ENCODE assay signal across 32 cellular contexts in the genomic region with DNA sequence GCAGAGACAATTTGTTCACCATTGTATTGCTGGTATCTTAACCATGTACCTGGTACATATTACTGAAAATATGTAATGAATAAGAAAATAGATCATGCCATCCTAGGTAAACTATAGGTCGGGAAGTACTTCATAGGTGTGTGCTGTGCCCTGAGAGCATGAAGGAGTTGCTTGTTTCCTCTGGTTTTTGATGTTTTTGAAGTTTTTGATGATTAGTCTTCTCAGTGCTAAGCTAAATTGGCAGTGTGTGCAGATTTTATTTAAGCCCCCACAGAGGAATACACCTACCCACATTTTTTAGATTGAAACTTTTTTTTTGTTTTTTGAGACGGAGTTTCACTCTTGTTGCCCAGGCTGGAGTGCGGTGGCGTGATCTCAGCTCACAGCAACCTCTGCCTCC.
"Had no signal": no experiment of that assay in that cellular context is flagged by ENCODE, and none has a peak within 500 bp of the region (broad histone marks: within the 10 kb centered on the region; RNA-seq: fewer than 3 reads in every experiment).

No MANE protein-coding gene starts in this region.

- H3K27ac ChIP-seq: cardiac muscle cell, PC-9, RWPE1, VCaP had no signal

- ATAC-seq: Right ventricle myocardium inferior, SK-N-SH treated with all-trans-retinoic acid at 6 μM for 48 hours had no signal

- H3K27ac Mint-ChIP-seq: activated B cell treated with CpG ODN at 0.5 μM for 24 hours; activated CD4-positive, alpha-beta memory T cell treated with anti-CD3 and anti-CD28 coated beads for 36 hours; activated T-cell treated with anti-CD3 and anti-CD28 coated beads, Interleukin-2, amount 50 U/mL, for 24 hours had no signal

- H3K36me3 ChIP-seq: cardiac muscle cell had no signal

- H3K4me3 Mint-ChIP-seq: activated B cell treated with CpG ODN at 0.5 μM for 24 hours; activated CD4-positive, alpha-beta memory T cell treated with anti-CD3 and anti-CD28 coated beads for 36 hours; activated T-cell treated with anti-CD3 and anti-CD28 coated beads, Interleukin-2, amount 50 U/mL, for 24 hours; central memory CD8-positive, alpha-beta T cell had no signal

- DNase-seq: activated B cell treated with CpG ODN at 0.5 μM for 24 hours; activated CD4-positive, alpha-beta memory T cell treated with anti-CD3 and anti-CD28 coated beads for 36 hours; activated CD4-positive, alpha-beta T cell treated with anti-CD3 and anti-CD28 coated beads for 4 hours; activated CD4-positive, alpha-beta T cell treated with anti-CD3 and anti-CD28 coated beads, Interleukin-2, amount 50 U/mL, for 1 hour; activated CD4-positive, CD25-positive, alpha-beta regulatory T cell treated with anti-CD3 and anti-CD28 coated beads, Interleukin-2, amount 50 U/mL, for 72 hours; activated effector memory CD4-positive, alpha-beta T cell treated with Interleukin-2 at 50 U/mL for 16 hours; activated naive CD4-positive, alpha-beta T cell treated with anti-CD3 and anti-CD28 coated beads, Interleukin-2, amount 50 U/mL, for 16 hours; activated T-cell treated with anti-CD3 and anti-CD28 coated beads, Interleukin-2, amount 50 U/mL, for 24 hours; amniotic stem cell; aorta; NCI-H1092 treated with DMSO at 0.1 percent for 48 hours; NCI-H1417; NCI-H146; NCI-H187; NCI-H2029 treated with DMSO at 0.1 percent for 48 hours; NCI-H2107; NCI-H2171; NCI-H510A; NCI-H526; NCI-H748 treated with DMSO at 0.1 percent for 48 hours; NK-92 treated with Interleukin-12 subunit alpha and Interleukin-12 subunit beta, amount 100 ng/mL, for 24 hours; PC-9; SIG-M5; T-cell; T-helper 2 cell; T-helper 9 cell had no signal

- H3K4me3 ChIP-seq: cardiac muscle cell, PC-9 had no signal

- H3K27me3 Mint-ChIP-seq: activated B cell treated with CpG ODN at 0.5 μM for 24 hours; activated CD4-positive, alpha-beta memory T cell treated with anti-CD3 and anti-CD28 coated beads for 36 hours; activated T-cell treated with anti-CD3 and anti-CD28 coated beads, Interleukin-2, amount 50 U/mL, for 24 hours; central memory CD8-positive, alpha-beta T cell; T-cell had no signal

- H3K9me3 Mint-ChIP-seq: activated B cell treated with CpG ODN at 0.5 μM for 24 hours; activated CD4-positive, alpha-beta memory T cell treated with anti-CD3 and anti-CD28 coated beads for 36 hours; activated T-cell treated with anti-CD3 and anti-CD28 coated beads, Interleukin-2, amount 50 U/mL, for 24 hours; central memory CD8-positive, alpha-beta T cell; T-cell had no signal

- H3K27me3 ChIP-seq: cardiac muscle cell had no signal
